9 cellular contexts compared by ENCODE assay signal in the genomic region with DNA sequence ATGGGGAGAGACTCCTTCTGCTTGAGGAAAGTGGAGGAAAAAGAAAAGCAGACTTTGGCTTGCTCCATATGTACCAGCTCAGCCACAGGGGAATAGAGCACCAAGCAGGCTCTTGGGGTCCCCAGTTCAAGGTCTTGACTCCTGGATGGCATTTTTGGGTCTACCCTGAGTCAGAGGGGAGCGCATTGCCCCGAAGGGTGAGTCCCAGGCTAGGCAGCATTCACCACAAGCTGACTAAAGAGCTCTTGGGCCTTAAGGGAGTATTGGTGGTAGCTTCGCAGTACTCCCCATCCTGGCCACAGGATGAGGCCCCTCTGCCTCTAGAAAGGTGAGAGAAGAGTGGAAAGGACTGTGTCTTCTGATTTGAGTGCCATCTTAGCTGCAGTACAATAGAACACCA. TPM values are rescaled to one million over a fixed set of nuclear protein-coding genes. Genes with fewer than 3 reads are reported as not detected.
"Had no signal": no experiment of that assay in that cellular context is flagged by ENCODE, and none has a peak within 500 bp of the region (broad histone marks: within the 10 kb centered on the region; RNA-seq: fewer than 3 reads in every experiment).

No MANE protein-coding gene starts in this region.

- H3K4me3 ChIP-seq: GM23248, GM23338, HAP-1 had no signal

- H3K27ac ChIP-seq: GM23248 had no signal

- H3K4me1 ChIP-seq: HAP-1 had no signal

- H3K36me3 ChIP-seq: HAP-1 had no signal

- H3K9ac ChIP-seq: GM23248 had no signal

- H2AFZ ChIP-seq: GM23248 had no signal

- DNase-seq: GM23248, GOT3, H7, H9, HCEC 1CT, HFFc6 had no signal

- H3K9me3 ChIP-seq: HAP-1 had no signal

- H3K4me2 ChIP-seq: GM23338 had no signal

- ATAC-seq: GM23338, HCT116 had no signal

RNA-seq across cellular contexts. Expression of gene UNC79, which starts 19.8 kb away (rescaled TPM):
- total RNA-seq: GM23248 had no signal
